8 cellular contexts compared by ENCODE assay signal in genomic region chr2:218659988-218660358, GRCh38. TPM values are rescaled to one million over a fixed set of nuclear protein-coding genes. Genes with fewer than 3 reads are reported as not detected.
DNase-seq lines count a peak whose midpoint lies in the region; ATAC-seq and TF ChIP-seq lines count a peak whose summit lies in the region.

No MANE protein-coding gene starts in this region.

- H3K36me3 ChIP-seq in GM06990 (ENCODE audit: control insufficient read depth, insufficient read depth, low read length) (peaks cover 32% of the 10 kb centered on the region), SJSA1 (peaks cover 77% of the 10 kb centered on the region), fibroblast of lung (ENCODE audit: control insufficient read depth, insufficient read depth, low read length) (peaks cover 28% of the 10 kb centered on the region), prostate gland (peaks cover 10 to 12% of the 10 kb centered on the region in 2 donors)

- no peak for TF ChIP-seq POLR2A in prostate gland (IDR thresholded peaks at IDR 0.05)

- H3K9ac ChIP-seq in fibroblast of lung (ENCODE audit: insufficient read depth, low read length) = peak overlapping the region; percentile 35

- peaks cover 20% of the 10 kb centered on the region for H3K79me2 ChIP-seq in fibroblast of lung (ENCODE audit: control insufficient read depth, insufficient read depth, low read length)

- H3K4me3 ChIP-seq in GM06990 (replicated peaks; ENCODE audit: low read depth, low read length) (peak overlapping the region; percentile 88), SJSA1 (peak overlapping the region; percentile 68), fibroblast of lung (replicated peaks in 1 of 4; ENCODE audit: control extremely low read depth in 1 of 4, insufficient read depth in 1 of 4, low read depth in 3 of 4, low read length in 4 of 4) (peak overlapping the region; percentile 40 to 95 (median 74)), prostate gland (peak overlapping the region; percentile 68 to 82)

- TF ChIP-seq CTCF in GM06990 (IDR thresholded peaks at IDR 0.05; ENCODE audit: insufficient read depth, low read length, poor library complexity, severe bottlenecking) = no peak
- no peak for TF ChIP-seq CTCF in fibroblast of lung (conservative IDR thresholded peaks at IDR 0.05 in 1 of 2, IDR thresholded peaks at IDR 0.05 in 1 of 2; ENCODE audit: low read depth in 1 of 2, low read length in 2 of 2)
- no peak for TF ChIP-seq CTCF in prostate gland (IDR thresholded peaks at IDR 0.05)

- H4K20me1 ChIP-seq in fibroblast of lung (ENCODE audit: control insufficient read depth, extremely low read depth, insufficient read depth, low read length) = no peaks in the 10 kb centered on the region

- H3K27ac ChIP-seq in SJSA1 (no peak overlapping the region), fibroblast of lung (ENCODE audit: insufficient read depth, low read length) (peak overlapping the region; percentile 3), prostate gland (peak overlapping the region; percentile 70 to 81)

- whole genome bisulfite sequencing in prostate gland = 14% methylated on average over 8 of the region's 8 CpGs

- DNase-seq in GM06990 (ENCODE audit: extremely low read depth, insufficient read length) (no peak), SJSA1 (ENCODE audit: low read depth in 1 of 2, low spot score in 2 of 2) (no peak), fibroblast of lung (ENCODE audit: low read depth in 2 of 2) (peak in 1 of 2 donors; percentile 2), prostate gland (ENCODE audit: low spot score) (no peak), NCI-H524 (lab: John Stamatoyannopoulos, UW) (no peak)
- DNase-seq in activated CD4-positive, alpha-beta T cell treated with anti-CD3 and anti-CD28 coated beads for 48 hours = no peak

- ATAC-seq in GM18858 (IDR thresholded peaks at IDR 0.05; ENCODE audit: unreplicated experiment) (no peak), HG02623 (IDR thresholded peaks at IDR 0.05; ENCODE audit: unreplicated experiment) (no peak)

- H3K4me1 ChIP-seq in SJSA1 (replicated peaks) = peaks cover 4% of the 10 kb centered on the region
- H3K4me1 ChIP-seq in fibroblast of lung (ENCODE audit: control insufficient read depth, extremely low read depth, insufficient read depth, low read length) = no peaks in the 10 kb centered on the region
- no peaks in the 10 kb centered on the region for H3K4me1 ChIP-seq in prostate gland (replicated peaks)

- intact Hi-C loops in prostate gland (cut with DNase I) = loop anchor here (5.0 kb wide), 1 partner anchor 368 kb away; the partner anchor contains the start of gene TMBIM1

- H3K27me3 ChIP-seq in GM06990 (replicated peaks; ENCODE audit: control insufficient read depth, insufficient read depth, low read length) = no peaks in the 10 kb centered on the region
- H3K27me3 ChIP-seq in SJSA1 (replicated peaks) = no peaks in the 10 kb centered on the region
- no peaks in the 10 kb centered on the region for H3K27me3 ChIP-seq in fibroblast of lung (ENCODE audit: control insufficient read depth, insufficient read depth, low read length)
- H3K27me3 ChIP-seq in prostate gland (replicated peaks; ENCODE audit: insufficient read depth) = no peaks in the 10 kb centered on the region

- peak overlapping the region; percentile 83 for H2AFZ ChIP-seq in fibroblast of lung (ENCODE audit: low read length)

- H3K9me3 ChIP-seq in SJSA1 (replicated peaks) = no peaks in the 10 kb centered on the region
- no peaks in the 10 kb centered on the region for H3K9me3 ChIP-seq in fibroblast of lung (ENCODE audit: control insufficient read depth, insufficient read depth, low read depth, low read length)
- H3K9me3 ChIP-seq in prostate gland = no peaks in the 10 kb centered on the region

- peak overlapping the region; percentile 97 for H3K4me2 ChIP-seq in fibroblast of lung (ENCODE audit: extremely low read depth, insufficient read depth, low read length)

RNA-seq across cellular contexts. Expression of gene BCS1L, which starts 0.5 kb away (rescaled TPM):
- total RNA-seq in SJSA1 (2014; rRNA removed; shearing (Covaris generic)) = 35.8 and 45.0 TPM in 2 replicates
- 26.2 and 38.3 TPM in 2 replicates for total RNA-seq in fibroblast of lung
- 28.8 and 38.8 TPM in 2 replicates for polyA plus RNA-seq in fibroblast of lung
- 26.7 and 41.7 TPM in 2 replicates for polyA plus RNA-seq in fibroblast of lung (2012)
- polyA minus RNA-seq in fibroblast of lung (ENCODE audit: low replicate concordance) = 48.1 and 78.3 TPM in 2 replicates
- 10 to 100 TPM; 40.3 to 42.9 TPM for total RNA-seq in prostate gland

RNA-seq across cellular contexts. Expression of gene ZNF142, which starts 0.6 kb away (rescaled TPM):
- total RNA-seq in SJSA1 (2014; rRNA removed; shearing (Covaris generic)) = 6.9 and 7.2 TPM in 2 replicates
- total RNA-seq in fibroblast of lung (5.6 and 7.3 TPM in 2 replicates), prostate gland (10 to 100 TPM; 25.5 to 34.7 TPM)
- polyA plus RNA-seq in fibroblast of lung = 4.3 and 8.1 TPM in 2 replicates
- 7.8 and 9.4 TPM in 2 replicates for polyA plus RNA-seq in fibroblast of lung (2012)
- polyA minus RNA-seq in fibroblast of lung (ENCODE audit: low replicate concordance) = 60.5 and 107 TPM in 2 replicates

RNA-seq across cellular contexts. Expression of gene RNF25, which starts 11.8 kb away (rescaled TPM):
- total RNA-seq in SJSA1 (2014; rRNA removed; shearing (Covaris generic)) = 29.8 and 40.5 TPM in 2 replicates
- total RNA-seq in fibroblast of lung (26.7 and 39.1 TPM in 2 replicates), prostate gland (10 to 100 TPM; 20.0 to 32.5 TPM)
- 42.1 and 75.0 TPM in 2 replicates for polyA plus RNA-seq in fibroblast of lung
- polyA plus RNA-seq in fibroblast of lung (2012) = 29.3 and 39.5 TPM in 2 replicates
- polyA minus RNA-seq in fibroblast of lung (ENCODE audit: low replicate concordance) = 154 and 192 TPM in 2 replicates

RNA-seq across cellular contexts. Expression of gene STK36, which starts 11.9 kb away (rescaled TPM):
- 7.9 and 8.5 TPM in 2 replicates for total RNA-seq in SJSA1 (2014; rRNA removed; shearing (Covaris generic))
- total RNA-seq in fibroblast of lung (32.1 and 36.0 TPM in 2 replicates), prostate gland (10 to 100 TPM; 22.0 to 90.9 TPM)
- polyA plus RNA-seq in fibroblast of lung = 21.4 and 24.7 TPM in 2 replicates
- polyA plus RNA-seq in fibroblast of lung (2012) = 12.7 and 14.8 TPM in 2 replicates
- 23.9 and 67.6 TPM in 2 replicates for polyA minus RNA-seq in fibroblast of lung (ENCODE audit: low replicate concordance)

RNA-seq across cellular contexts. Expression of gene TTLL4, which starts 50.7 kb away (rescaled TPM):
- total RNA-seq in SJSA1 (2014; rRNA removed; shearing (Covaris generic)) = 6.4 and 11.0 TPM in 2 replicates
- total RNA-seq in fibroblast of lung (5.9 and 9.4 TPM in 2 replicates), prostate gland (10 to 100 TPM; 21.1 to 63.8 TPM)
- 6.1 and 14.4 TPM in 2 replicates for polyA plus RNA-seq in fibroblast of lung
- 4.2 and 9.7 TPM in 2 replicates for polyA plus RNA-seq in fibroblast of lung (2012)
- 10.3 and 38.9 TPM in 2 replicates for polyA minus RNA-seq in fibroblast of lung (ENCODE audit: low replicate concordance)
